In the genomic region with DNA sequence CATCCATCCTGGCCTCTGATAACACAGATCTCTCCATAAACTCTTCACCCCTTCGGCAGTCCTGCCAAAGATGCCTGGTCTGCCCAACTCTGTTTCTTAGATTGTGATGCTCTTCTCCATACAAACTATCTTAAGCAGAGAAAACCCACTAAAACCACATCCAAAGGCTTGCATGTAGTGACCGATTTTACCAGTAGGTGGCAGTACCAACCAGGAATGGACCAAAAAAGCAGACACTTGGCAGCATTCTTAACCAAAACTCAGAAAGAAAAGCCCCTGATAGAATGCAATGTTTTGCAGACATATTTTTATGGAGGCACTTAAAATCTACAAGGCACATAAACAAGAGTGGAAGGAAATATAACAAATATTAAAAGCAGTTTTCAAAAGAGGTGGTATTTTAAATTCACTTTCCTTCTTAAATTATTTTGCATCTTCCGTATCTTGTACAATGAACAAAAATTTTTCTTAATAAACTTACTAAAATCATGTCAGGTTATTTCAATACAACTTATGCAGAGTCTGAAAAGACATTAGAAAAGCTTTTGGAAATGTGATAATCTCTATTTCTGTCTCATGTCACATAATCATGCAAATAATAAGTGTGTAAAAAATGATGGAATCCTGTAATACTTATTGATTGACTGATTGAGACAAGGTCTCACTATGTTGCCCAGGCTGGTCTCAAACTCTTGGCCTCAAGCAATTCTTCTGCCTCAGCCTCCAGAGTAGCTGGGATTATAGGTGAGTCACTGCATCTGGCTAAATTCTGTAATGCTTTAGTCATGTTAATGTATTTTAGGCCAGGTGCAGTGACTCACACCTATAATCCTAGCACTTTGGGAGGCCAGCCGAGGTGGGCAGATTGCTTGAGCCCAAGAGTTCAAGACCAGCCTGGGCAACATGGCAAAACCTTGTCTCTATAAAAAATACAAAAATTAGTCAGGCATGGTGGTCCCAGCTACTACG, we compare ENCODE assay signal across 8 cellular contexts. TPM values are rescaled to one million over a fixed set of nuclear protein-coding genes. Genes with fewer than 3 reads are reported as not detected.
DNase-seq lines count a peak whose midpoint lies in the region; ATAC-seq and TF ChIP-seq lines count a peak whose summit lies in the region.

No MANE protein-coding gene starts in this region.

- no peak overlapping the region for H3K9ac ChIP-seq in smooth muscle cell (ENCODE audit: low read depth)

- no peak overlapping the region for H3K4me2 ChIP-seq in smooth muscle cell

- H4K20me1 ChIP-seq in smooth muscle cell (ENCODE audit: low read depth) = peaks cover 6% of the 10 kb centered on the region

- no peaks in the 10 kb centered on the region for H3F3A ChIP-seq in smooth muscle cell (ENCODE audit: low read depth)

- peak overlapping the region; percentile 30 for H3K27ac ChIP-seq in smooth muscle cell (ENCODE audit: low read depth)

- no peaks in the 10 kb centered on the region for H3K79me2 ChIP-seq in smooth muscle cell (ENCODE audit: low read depth)

- H3K27me3 ChIP-seq in smooth muscle cell (ENCODE audit: low read depth) = no peaks in the 10 kb centered on the region

- H2AFZ ChIP-seq in smooth muscle cell (ENCODE audit: low read depth) = no peak overlapping the region

- 47% methylated on average over 5 of the region's 5 CpGs for WGBS in smooth muscle cell (ENCODE audit: low lambda C conversion rate)

- peaks cover 5% of the 10 kb centered on the region for H3K36me3 ChIP-seq in smooth muscle cell (ENCODE audit: low read depth)

- no peaks in the 10 kb centered on the region for H3K4me1 ChIP-seq in smooth muscle cell (ENCODE audit: low read depth)

- peak; percentile 71 for DNase-seq in EL
- peak; percentile 89 for DNase-seq in M059J (ENCODE audit: low read depth)
- peak; percentile 26 for DNase-seq in T-helper 22 cell (ENCODE audit: low read depth)
- DNase-seq in amniotic stem cell (lab: John Stamatoyannopoulos, UW) = peak; percentile 53
- DNase-seq in hepatic stellate cell (ENCODE audit: low spot score) = peak; percentile 41
- DNase-seq in smooth muscle cell (lab: John Stamatoyannopoulos, UW; ENCODE audit: unreplicated experiment) = peak; percentile 26
- no peak for DNase-seq in GF-D8 (lab: John Stamatoyannopoulos, UW)

- TF ChIP-seq CTCF in smooth muscle cell (IDR thresholded peaks at IDR 0.05; ENCODE audit: borderline replicate concordance, insufficient read depth, poor library complexity, severe bottlenecking) = peak; percentile 90

- no peak for ATAC-seq in GM18511 (IDR thresholded peaks at IDR 0.05; ENCODE audit: unreplicated experiment)

- H3K4me3 ChIP-seq in smooth muscle cell = no peak overlapping the region

- no peaks in the 10 kb centered on the region for H3K9me3 ChIP-seq in smooth muscle cell (replicated peaks; ENCODE audit: low read depth)

RNA-seq across cellular contexts. Expression of a gene that starts 29.4 kb away (rescaled TPM):
- 65.9 and 92.0 TPM in 2 replicates for total RNA-seq in M059J (2014; rRNA removed; shearing (Covaris generic))
- total RNA-seq in smooth muscle cell = 69.5 and 85.5 TPM in 2 replicates
- 62.0 and 75.3 TPM in 2 replicates for polyA plus RNA-seq in smooth muscle cell
